ENCODE assay signal across 8 cellular contexts in genomic region chr2:207352978-207353377, GRCh38.
DNase-seq lines count a peak whose midpoint lies in the region; ATAC-seq, FAIRE-seq and TF ChIP-seq lines count a peak whose summit lies in the region.

No MANE protein-coding gene starts in this region.

- H3K27ac ChIP-seq in H1 (ENCODE audit: low read depth, low read length) (no peak overlapping the region), suprapubic skin (no peak overlapping the region)

- TF ChIP-seq POLR2A in H1 (IDR thresholded peaks at IDR 0.05; ENCODE audit: control extremely low read depth in 1 of 2, low read depth in 2 of 2, low read length in 2 of 2) (no peak), suprapubic skin (IDR thresholded peaks at IDR 0.05) (no peak)

- H3K18ac ChIP-seq in H1 (ENCODE audit: extremely low read depth, low read length) = peak overlapping the region; percentile 55

- peak; percentile 71 for ATAC-seq in GM19467 (IDR thresholded peaks at IDR 0.05; ENCODE audit: unreplicated experiment)
- ATAC-seq in HG03521 (IDR thresholded peaks at IDR 0.05; ENCODE audit: unreplicated experiment) = peak; percentile 56

- WGBS in H1 (ENCODE audit: extremely low coverage in 1 of 2, insufficient coverage in 1 of 2, insufficient read length in 1 of 2, insufficient replicate concordance in 2 of 2, low coverage in 1 of 2, low lambda C conversion rate in 2 of 2, missing lambda C conversion rate in 1 of 2), 2 experiments = 84% methylated on average over 2 of the region's 2 CpGs; no CpG with 5 or more reads in 1 of the 2 experiments
- WGBS in suprapubic skin = 71% methylated on average over 2 of the region's 2 CpGs

- H3K79me2 ChIP-seq in H1 (ENCODE audit: control insufficient read depth in 1 of 2, insufficient read depth in 2 of 2, low read length in 2 of 2) = no peaks in the 10 kb centered on the region

- TF ChIP-seq CTCF in GM10248 (IDR thresholded peaks at IDR 0.05; ENCODE audit: control extremely low read depth, extremely low read depth, low read depth, missing control alignments) = peak; percentile 30
- no peak; a peak in 1 of 4 replicates for TF ChIP-seq CTCF in H1 (IDR thresholded peaks at IDR 0.05; ENCODE audit: control extremely low read depth in 1 of 3, insufficient read depth in 1 of 3, low read depth in 1 of 3, low read length in 3 of 3)
- TF ChIP-seq CTCF in suprapubic skin (IDR thresholded peaks at IDR 0.05) = no peak

- POLR2A ChIA-PET in GM10248 (lab: Yijun Ruan, JAX) (no interaction called here), H1 (lab: Charles Lee; ENCODE audit: partially characterized antibody) (interaction anchor here (1.0 kb wide), 1 partner anchor 173 kb away, joined by 3 read pairs; no protein-coding TSS in a partner anchor)

- TF ChIP-seq EP300 in H1 (IDR thresholded peaks at IDR 0.05; ENCODE audit: borderline replicate concordance in 1 of 2, low read depth in 2 of 2, low read length in 2 of 2) = no peak
- TF ChIP-seq EP300 in suprapubic skin (IDR thresholded peaks at IDR 0.05) = no peak

- H3K36me3 ChIP-seq in H1 (ENCODE audit: control insufficient read depth in 2 of 4, insufficient read depth in 4 of 4, low read length in 3 of 4) (no peaks in the 10 kb centered on the region), suprapubic skin (no peaks in the 10 kb centered on the region)

- no peaks in the 10 kb centered on the region for H4K20me1 ChIP-seq in H1 (replicated peaks in 1 of 2; ENCODE audit: control insufficient read depth in 1 of 2, insufficient read depth in 2 of 2, low read length in 2 of 2)

- no peak overlapping the region for H3K23ac ChIP-seq in H1 (ENCODE audit: insufficient read length)

- no peak overlapping the region for H4K8ac ChIP-seq in H1 (ENCODE audit: extremely low read depth, insufficient read depth, low read length)

- peak overlapping the region; percentile 100 for H2AFZ ChIP-seq in H1 (ENCODE audit: low read length)

- no peaks in the 10 kb centered on the region for H3K79me1 ChIP-seq in H1 (ENCODE audit: low read depth, low read length)

- H3K4me3 ChIP-seq in H1 (ENCODE audit: extremely low read depth in 1 of 4, insufficient read depth in 2 of 4, low read depth in 3 of 4, low read length in 4 of 4) = no peak overlapping the region
- H3K4me3 ChIP-seq in suprapubic skin = no peak overlapping the region

- no peak overlapping the region for H4K5ac ChIP-seq in H1 (ENCODE audit: insufficient read length, low read depth, low read length)

- H3K4me2 ChIP-seq in H1 (ENCODE audit: insufficient read depth in 1 of 2, low read depth in 2 of 2, low read length in 2 of 2) = no peak overlapping the region; a peak in 1 of 4 replicates

- H2BK20ac ChIP-seq in H1 (ENCODE audit: low read length) = peak overlapping the region; percentile 80; the same call in 1 of the 2 replicates

- H4K91ac ChIP-seq in H1 (replicated peaks; ENCODE audit: insufficient read length, low read length) = no peak overlapping the region

- H3K9me3 ChIP-seq in H1 (ENCODE audit: insufficient read depth in 2 of 2, low read depth in 1 of 2, low read length in 1 of 2) (no peaks in the 10 kb centered on the region), suprapubic skin (no peaks in the 10 kb centered on the region)

- no peak overlapping the region for H3K14ac ChIP-seq in H1 (ENCODE audit: insufficient read length)

- no peak overlapping the region for H3K9ac ChIP-seq in H1 (replicated peaks in 1 of 4; ENCODE audit: extremely low read depth in 1 of 4, low read depth in 3 of 4, low read length in 3 of 4)

- no peaks in the 10 kb centered on the region for H3K27me3 ChIP-seq in H1 (replicated peaks in 1 of 4; ENCODE audit: control insufficient read depth in 3 of 4, extremely low read depth in 1 of 4, insufficient read depth in 3 of 4, low read length in 3 of 4)
- H3K27me3 ChIP-seq in suprapubic skin = no peaks in the 10 kb centered on the region

- 0 out of 2 replicates have a peak overlapping the region, but pooled peaks have one; percentile 24 for H2AK5ac ChIP-seq in H1 (ENCODE audit: low read depth, low read length)

- H2BK120ac ChIP-seq in H1 (replicated peaks; ENCODE audit: low read depth, low read length) = no peak overlapping the region

- H2BK12ac ChIP-seq in H1 (ENCODE audit: low read depth, low read length) = 0 out of 2 replicates have a peak overlapping the region, but pooled peaks have one; percentile 75

- no peak overlapping the region for H2BK5ac ChIP-seq in H1 (ENCODE audit: low read depth, low read length)

- H3K56ac ChIP-seq in H1 (replicated peaks; ENCODE audit: insufficient read length, low read depth, low read length) = no peak overlapping the region

- no peak overlapping the region for H3K4ac ChIP-seq in H1 (replicated peaks; ENCODE audit: insufficient read length, low read depth, low read length)

- DNase-seq in GM10248 (ENCODE audit: extremely low spot score) (peak; percentile 31), H1 (ENCODE audit: low read depth in 1 of 2, low spot score in 2 of 2) (no peak), COR-L47 (lab: John Stamatoyannopoulos, UW) (no peak), suprapubic skin (ENCODE audit: low spot score in 2 of 2) (no peak), kidney tubule cell (ENCODE audit: low spot score) (no peak), GOT3 (lab: John Stamatoyannopoulos, UW) (no peak)

- H3K23me2 ChIP-seq in H1 (ENCODE audit: low read depth, low read length) = no peaks in the 10 kb centered on the region

- CTCF ChIA-PET in GM10248 (lab: Yijun Ruan, JAX) = interaction anchor here (0.8 to 2.9 kb wide), 13 partner anchors 9 to 188 kb away, joined by 3 to 25 read pairs (median 3); no protein-coding TSS in a partner anchor
- CTCF ChIA-PET in H1 (lab: Charles Lee; ENCODE audit: partially characterized antibody) = interaction anchor here (0.6 to 1.4 kb wide), 6 partner anchors 9 to 570 kb away, joined by 3 to 7 read pairs (median 3); no protein-coding TSS in a partner anchor

- no peak for FAIRE-seq in H1 (lab: Jason Lieb, UNC)

- peak in 1 of 2 experiments; percentile 24; a peak in 1 of 4 replicates for TF ChIP-seq RAD21 in H1 (IDR thresholded peaks at IDR 0.05 in 1 of 2, conservative IDR thresholded peaks at IDR 0.05 in 1 of 2; ENCODE audit: low read depth in 2 of 2, low read length in 2 of 2)

- H2BK15ac ChIP-seq in H1 (ENCODE audit: low read length) = 0 out of 2 replicates have a peak overlapping the region, but pooled peaks have one; percentile 61

- H3K4me1 ChIP-seq in H1 (replicated peaks in 1 of 4; ENCODE audit: control insufficient read depth in 3 of 4, insufficient read depth in 4 of 4, low read length in 3 of 4) (peaks cover 0 to 3% (median 0%) of the 10 kb centered on the region in 4 experiments; a peak in 3 of 7 replicates), suprapubic skin (no peaks in the 10 kb centered on the region)

TF ChIP-seq in H1, 55 proteins besides CTCF, POLR2A, EP300 and RAD21:
- no peak for TF ChIP-seq MAFK (IDR thresholded peaks at IDR 0.05; ENCODE audit: low read depth, low read length)
- TF ChIP-seq CHD2 (IDR thresholded peaks at IDR 0.05; ENCODE audit: low read length) = no peak
- TF ChIP-seq CREB1 (IDR thresholded peaks at IDR 0.05) = no peak
- TF ChIP-seq, protein P1, sequence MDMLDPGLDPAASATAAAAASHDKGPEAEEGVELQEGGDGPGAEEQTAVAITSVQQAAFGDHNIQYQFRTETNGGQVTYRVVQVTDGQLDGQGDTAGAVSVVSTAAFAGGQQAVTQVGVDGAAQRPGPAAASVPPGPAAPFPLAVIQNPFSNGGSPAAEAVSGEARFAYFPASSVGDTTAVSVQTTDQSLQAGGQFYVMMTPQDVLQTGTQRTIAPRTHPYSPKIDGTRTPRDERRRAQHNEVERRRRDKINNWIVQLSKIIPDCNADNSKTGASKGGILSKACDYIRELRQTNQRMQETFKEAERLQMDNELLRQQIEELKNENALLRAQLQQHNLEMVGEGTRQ (IDR thresholded peaks at IDR 0.05; ENCODE audit: low read length) = peak; percentile 73
